ENCODE assay signal across 20 cellular contexts in genomic region chr21:36566606-36567005, GRCh38.
"Had no signal": no experiment of that assay in that cellular context is flagged by ENCODE, and none has a peak within 500 bp of the region (broad histone marks: within the 10 kb centered on the region; RNA-seq: fewer than 3 reads in every experiment).

No MANE protein-coding gene starts in this region.

- H3K4me3 ChIP-seq: pancreas, stomach, testis, tibial artery, upper lobe of left lung had no signal

- ATAC-seq: left lobe of liver; naive thymus-derived CD4-positive, alpha-beta T cell; pancreas; sciatic nerve; stimulated activated effector memory CD8-positive, alpha-beta T cell treated with anti-CD3 and anti-CD28 coated beads, Interleukin-12 subunit alpha, Interleukin-12 subunit beta, amount 100 ng/mL, for 72 hours had no signal

- H3K36me3 Mint-ChIP-seq: naive thymus-derived CD4-positive, alpha-beta T cell; stimulated activated effector memory CD8-positive, alpha-beta T cell treated with anti-CD3 and anti-CD28 coated beads, Interleukin-12 subunit alpha, Interleukin-12 subunit beta, amount 100 ng/mL, for 72 hours had no signal

- DNase-seq: cortex of kidney; effector CD4-positive, alpha-beta T cell; hypothalamus; mesenchymal stem cell; midbrain; naive thymus-derived CD4-positive, alpha-beta T cell; occipital lobe; pancreas; stimulated activated CD4-positive, alpha-beta T cell treated with anti-CD3 and anti-CD28 coated beads, Interleukin-2, amount 100 ng/mL, for 24 hours; stimulated activated CD4-positive, alpha-beta T cell treated with anti-CD3 and anti-CD28 coated beads, Interleukin-4, amount 100 ng/mL, for 24 hours; stimulated activated naive CD4-positive, alpha-beta T cell treated with Interleukin-2 at 50 U/mL for 16 hours; stomach; testis; tibial artery; upper lobe of left lung had no signal

- H3K4me1 ChIP-seq: pancreas, stomach, testis, tibial artery, upper lobe of left lung had no signal

- H3K9me3 Mint-ChIP-seq: central memory CD8-positive, alpha-beta T cell; stimulated activated effector memory CD8-positive, alpha-beta T cell treated with anti-CD3 and anti-CD28 coated beads, Interleukin-12 subunit alpha, Interleukin-12 subunit beta, amount 100 ng/mL, for 72 hours had no signal

- H3K27ac Mint-ChIP-seq: naive thymus-derived CD4-positive, alpha-beta T cell; progenitor cell of endocrine pancreas; stimulated activated effector memory CD8-positive, alpha-beta T cell treated with anti-CD3 and anti-CD28 coated beads, Interleukin-12 subunit alpha, Interleukin-12 subunit beta, amount 100 ng/mL, for 72 hours had no signal

- H3K27me3 ChIP-seq: pancreas, testis, upper lobe of left lung had no signal

- H3K27ac ChIP-seq: pancreas, stomach, testis, tibial artery, upper lobe of left lung had no signal

- H3K9me3 ChIP-seq: pancreas, stomach, testis, tibial artery, upper lobe of left lung had no signal

- H3K36me3 ChIP-seq: pancreas, stomach, tibial artery, upper lobe of left lung had no signal

- H3K4me3 Mint-ChIP-seq: central memory CD8-positive, alpha-beta T cell; naive thymus-derived CD4-positive, alpha-beta T cell; stimulated activated effector memory CD8-positive, alpha-beta T cell treated with anti-CD3 and anti-CD28 coated beads, Interleukin-12 subunit alpha, Interleukin-12 subunit beta, amount 100 ng/mL, for 72 hours had no signal

- H3K4me1 Mint-ChIP-seq: central memory CD8-positive, alpha-beta T cell; naive thymus-derived CD4-positive, alpha-beta T cell; stimulated activated effector memory CD8-positive, alpha-beta T cell treated with anti-CD3 and anti-CD28 coated beads, Interleukin-12 subunit alpha, Interleukin-12 subunit beta, amount 100 ng/mL, for 72 hours had no signal
